2 cellular contexts compared by ENCODE assay signal in the genomic region with DNA sequence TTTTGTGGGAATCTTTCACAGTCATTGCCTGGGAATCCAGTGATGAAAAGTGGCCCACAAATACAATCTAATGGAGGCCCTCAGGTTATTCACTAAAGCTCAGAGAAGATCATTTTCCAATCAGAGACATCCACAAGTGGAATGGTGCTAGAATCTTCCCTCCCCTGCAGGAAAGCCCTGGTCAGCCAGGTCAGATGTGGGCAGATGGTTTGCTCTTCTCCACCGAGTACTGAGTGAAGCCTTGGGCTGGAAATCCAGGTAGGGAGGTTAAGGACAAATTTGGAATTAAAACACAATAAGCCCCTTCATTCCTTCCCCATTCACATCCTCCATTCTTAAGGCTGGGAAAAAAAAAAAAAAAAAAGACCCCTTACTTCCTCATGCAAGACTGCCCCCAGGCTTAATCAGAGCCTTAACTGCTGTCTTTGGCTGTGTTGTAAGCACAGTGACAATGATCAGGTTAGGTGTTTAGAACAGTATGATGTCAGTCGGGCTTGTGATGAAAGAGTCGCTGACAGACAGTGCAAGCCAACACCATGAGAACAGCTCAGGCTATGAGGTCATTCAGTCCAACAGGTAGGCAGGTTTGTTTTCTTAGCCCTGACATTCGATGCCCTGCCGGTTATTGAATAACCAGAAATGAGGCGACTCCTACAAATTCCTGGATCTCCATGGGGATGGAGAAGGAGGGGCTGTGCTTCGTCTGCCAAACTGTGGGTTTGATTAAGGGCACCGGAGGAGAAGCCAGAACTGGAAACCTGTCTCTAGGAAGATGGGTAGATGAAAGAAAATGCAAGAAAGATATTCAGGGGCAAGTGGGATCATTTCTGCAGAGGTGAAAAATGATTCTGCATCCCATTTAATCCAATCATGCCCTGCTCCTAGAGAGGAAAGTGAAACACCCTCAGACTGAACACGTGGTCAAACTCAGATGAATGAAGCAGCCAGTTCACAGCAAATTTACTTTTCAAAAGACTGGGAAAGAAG.
TF ChIP-seq lines count a peak whose summit lies in the region.

No MANE protein-coding gene starts in this region.

TF ChIP-seq in A549, 52 proteins besides CTCF, POLR2A, EP300 and RAD21:
- TF ChIP-seq, protein P1, sequence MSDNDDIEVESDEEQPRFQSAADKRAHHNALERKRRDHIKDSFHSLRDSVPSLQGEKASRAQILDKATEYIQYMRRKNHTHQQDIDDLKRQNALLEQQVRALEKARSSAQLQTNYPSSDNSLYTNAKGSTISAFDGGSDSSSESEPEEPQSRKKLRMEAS (IDR thresholded peaks at IDR 0.05), result peak; percentile 44; the same call in 1 of the 2 replicates
- no peak for TF ChIP-seq HDAC2 (IDR thresholded peaks at IDR 0.05)
- peak; percentile 58 for TF ChIP-seq JUNB (IDR thresholded peaks at IDR 0.05)
- TF ChIP-seq TP53 (CRISPR knock-in tag; IDR thresholded peaks at IDR 0.05), result no peak
- TF ChIP-seq, protein P2, sequence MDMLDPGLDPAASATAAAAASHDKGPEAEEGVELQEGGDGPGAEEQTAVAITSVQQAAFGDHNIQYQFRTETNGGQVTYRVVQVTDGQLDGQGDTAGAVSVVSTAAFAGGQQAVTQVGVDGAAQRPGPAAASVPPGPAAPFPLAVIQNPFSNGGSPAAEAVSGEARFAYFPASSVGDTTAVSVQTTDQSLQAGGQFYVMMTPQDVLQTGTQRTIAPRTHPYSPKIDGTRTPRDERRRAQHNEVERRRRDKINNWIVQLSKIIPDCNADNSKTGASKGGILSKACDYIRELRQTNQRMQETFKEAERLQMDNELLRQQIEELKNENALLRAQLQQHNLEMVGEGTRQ (IDR thresholded peaks at IDR 0.05), result peak; percentile 57; the same call in 1 of the 2 replicates
- TF ChIP-seq CEBPB (IDR thresholded peaks at IDR 0.05), result peak; percentile 56 to 66; a peak in 3 of 4 replicates
- TF ChIP-seq JUN (IDR thresholded peaks at IDR 0.05), result peak; percentile 37 to 62; a peak in 1 of 5 replicates
- TF ChIP-seq, protein P3, sequence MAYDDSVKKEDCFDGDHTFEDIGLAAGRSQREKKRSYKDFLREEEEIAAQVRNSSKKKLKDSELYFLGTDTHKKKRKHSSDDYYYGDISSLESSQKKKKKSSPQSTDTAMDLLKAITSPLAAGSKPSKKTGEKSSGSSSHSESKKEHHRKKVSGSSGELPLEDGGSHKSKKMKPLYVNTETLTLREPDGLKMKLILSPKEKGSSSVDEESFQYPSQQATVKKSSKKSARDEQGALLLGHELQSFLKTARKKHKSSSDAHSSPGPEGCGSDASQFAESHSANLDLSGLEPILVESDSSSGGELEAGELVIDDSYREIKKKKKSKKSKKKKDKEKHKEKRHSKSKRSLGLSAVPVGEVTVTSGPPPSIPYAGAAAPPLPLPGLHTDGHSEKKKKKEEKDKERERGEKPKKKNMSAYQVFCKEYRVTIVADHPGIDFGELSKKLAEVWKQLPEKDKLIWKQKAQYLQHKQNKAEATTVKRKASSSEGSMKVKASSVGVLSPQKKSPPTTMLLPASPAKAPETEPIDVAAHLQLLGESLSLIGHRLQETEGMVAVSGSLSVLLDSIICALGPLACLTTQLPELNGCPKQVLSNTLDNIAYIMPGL (CRISPR knock-in tag; IDR thresholded peaks at IDR 0.05; ENCODE audit: borderline replicate concordance), result no peak
- peak; percentile 66 for TF ChIP-seq GATA3 (IDR thresholded peaks at IDR 0.05; ENCODE audit: borderline replicate concordance)
- TF ChIP-seq CHD2 (IDR thresholded peaks at IDR 0.05; ENCODE audit: low read length, partially characterized antibody), result no peak
- TF ChIP-seq, protein P4, sequence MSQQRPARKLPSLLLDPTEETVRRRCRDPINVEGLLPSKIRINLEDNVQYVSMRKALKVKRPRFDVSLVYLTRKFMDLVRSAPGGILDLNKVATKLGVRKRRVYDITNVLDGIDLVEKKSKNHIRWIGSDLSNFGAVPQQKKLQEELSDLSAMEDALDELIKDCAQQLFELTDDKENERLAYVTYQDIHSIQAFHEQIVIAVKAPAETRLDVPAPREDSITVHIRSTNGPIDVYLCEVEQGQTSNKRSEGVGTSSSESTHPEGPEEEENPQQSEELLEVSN (IDR thresholded peaks at IDR 0.05; ENCODE audit: borderline replicate concordance, low read depth), result peak; percentile 60; the same call in 1 of the 2 replicates
- TF ChIP-seq FOSL2 (IDR thresholded peaks at IDR 0.05), result peak; percentile 32; the same call in 1 of the 2 replicates
- peak; percentile 62 for TF ChIP-seq FOSL2 (CRISPR knock-in tag; IDR thresholded peaks at IDR 0.05)
- TF ChIP-seq SMC3 (IDR thresholded peaks at IDR 0.05), result peak; percentile 26; the same call in 1 of the 3 replicates
TF ChIP-seq in A549: peak in this region for 9.

TF ChIP-seq in HepG2, 621 proteins besides CTCF, POLR2A, EP300 and RAD21 (continues in another document):
- TF ChIP-seq, protein P5, sequence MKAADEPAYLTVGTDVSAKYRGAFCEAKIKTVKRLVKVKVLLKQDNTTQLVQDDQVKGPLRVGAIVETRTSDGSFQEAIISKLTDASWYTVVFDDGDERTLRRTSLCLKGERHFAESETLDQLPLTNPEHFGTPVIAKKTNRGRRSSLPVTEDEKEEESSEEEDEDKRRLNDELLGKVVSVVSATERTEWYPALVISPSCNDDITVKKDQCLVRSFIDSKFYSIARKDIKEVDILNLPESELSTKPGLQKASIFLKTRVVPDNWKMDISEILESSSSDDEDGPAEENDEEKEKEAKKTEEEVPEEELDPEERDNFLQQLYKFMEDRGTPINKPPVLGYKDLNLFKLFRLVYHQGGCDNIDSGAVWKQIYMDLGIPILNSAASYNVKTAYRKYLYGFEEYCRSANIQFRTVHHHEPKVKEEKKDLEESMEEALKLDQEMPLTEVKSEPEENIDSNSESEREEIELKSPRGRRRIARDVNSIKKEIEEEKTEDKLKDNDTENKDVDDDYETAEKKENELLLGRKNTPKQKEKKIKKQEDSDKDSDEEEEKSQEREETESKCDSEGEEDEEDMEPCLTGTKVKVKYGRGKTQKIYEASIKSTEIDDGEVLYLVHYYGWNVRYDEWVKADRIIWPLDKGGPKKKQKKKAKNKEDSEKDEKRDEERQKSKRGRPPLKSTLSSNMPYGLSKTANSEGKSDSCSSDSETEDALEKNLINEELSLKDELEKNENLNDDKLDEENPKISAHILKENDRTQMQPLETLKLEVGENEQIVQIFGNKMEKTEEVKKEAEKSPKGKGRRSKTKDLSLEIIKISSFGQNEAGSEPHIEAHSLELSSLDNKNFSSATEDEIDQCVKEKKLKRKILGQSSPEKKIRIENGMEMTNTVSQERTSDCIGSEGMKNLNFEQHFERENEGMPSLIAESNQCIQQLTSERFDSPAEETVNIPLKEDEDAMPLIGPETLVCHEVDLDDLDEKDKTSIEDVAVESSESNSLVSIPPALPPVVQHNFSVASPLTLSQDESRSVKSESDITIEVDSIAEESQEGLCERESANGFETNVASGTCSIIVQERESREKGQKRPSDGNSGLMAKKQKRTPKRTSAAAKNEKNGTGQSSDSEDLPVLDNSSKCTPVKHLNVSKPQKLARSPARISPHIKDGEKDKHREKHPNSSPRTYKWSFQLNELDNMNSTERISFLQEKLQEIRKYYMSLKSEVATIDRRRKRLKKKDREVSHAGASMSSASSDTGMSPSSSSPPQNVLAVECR (CRISPR knock-in tag; IDR thresholded peaks at IDR 0.05; ENCODE audit: borderline replicate concordance), result peak; percentile 60; the same call in 1 of the 2 replicates
- TF ChIP-seq NR2F1 (CRISPR knock-in tag; IDR thresholded peaks at IDR 0.05), result peak; percentile 44 to 49; a peak in 2 of 4 replicates
- TF ChIP-seq SMAD3 (CRISPR knock-in tag; IDR thresholded peaks at IDR 0.05), result peak; percentile 87; the same call in 1 of the 2 replicates
- peak; percentile 88 for TF ChIP-seq MED1 (CRISPR knock-in tag; IDR thresholded peaks at IDR 0.05)
- peak; percentile 45; the same call in 1 of the 2 replicates for TF ChIP-seq ZNF34 (CRISPR knock-in tag; IDR thresholded peaks at IDR 0.05; ENCODE audit: borderline replicate concordance)
- TF ChIP-seq MIXL1 (CRISPR knock-in tag; IDR thresholded peaks at IDR 0.05), result peak; percentile 49; the same call in 1 of the 2 replicates
- peak; percentile 37; the same call in 1 of the 2 replicates for TF ChIP-seq ZBTB38 (CRISPR knock-in tag; IDR thresholded peaks at IDR 0.05)
- TF ChIP-seq MAZ (IDR thresholded peaks at IDR 0.05; ENCODE audit: borderline replicate concordance, low read depth, low read length), result 0 out of 2 replicates have a peak, but pooled peaks have one; percentile 29
- peak; percentile 66; the same call in 1 of the 2 replicates for TF ChIP-seq MAZ (CRISPR knock-in tag; IDR thresholded peaks at IDR 0.05; ENCODE audit: low read depth)
- TF ChIP-seq, protein P6, sequence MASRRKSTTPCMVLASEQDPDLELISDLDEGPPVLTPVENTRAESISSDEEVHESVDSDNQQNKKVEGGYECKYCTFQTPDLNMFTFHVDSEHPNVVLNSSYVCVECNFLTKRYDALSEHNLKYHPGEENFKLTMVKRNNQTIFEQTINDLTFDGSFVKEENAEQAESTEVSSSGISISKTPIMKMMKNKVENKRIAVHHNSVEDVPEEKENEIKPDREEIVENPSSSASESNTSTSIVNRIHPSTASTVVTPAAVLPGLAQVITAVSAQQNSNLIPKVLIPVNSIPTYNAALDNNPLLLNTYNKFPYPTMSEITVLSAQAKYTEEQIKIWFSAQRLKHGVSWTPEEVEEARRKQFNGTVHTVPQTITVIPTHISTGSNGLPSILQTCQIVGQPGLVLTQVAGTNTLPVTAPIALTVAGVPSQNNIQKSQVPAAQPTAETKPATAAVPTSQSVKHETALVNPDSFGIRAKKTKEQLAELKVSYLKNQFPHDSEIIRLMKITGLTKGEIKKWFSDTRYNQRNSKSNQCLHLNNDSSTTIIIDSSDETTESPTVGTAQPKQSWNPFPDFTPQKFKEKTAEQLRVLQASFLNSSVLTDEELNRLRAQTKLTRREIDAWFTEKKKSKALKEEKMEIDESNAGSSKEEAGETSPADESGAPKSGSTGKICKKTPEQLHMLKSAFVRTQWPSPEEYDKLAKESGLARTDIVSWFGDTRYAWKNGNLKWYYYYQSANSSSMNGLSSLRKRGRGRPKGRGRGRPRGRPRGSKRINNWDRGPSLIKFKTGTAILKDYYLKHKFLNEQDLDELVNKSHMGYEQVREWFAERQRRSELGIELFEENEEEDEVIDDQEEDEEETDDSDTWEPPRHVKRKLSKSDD (CRISPR knock-in tag; IDR thresholded peaks at IDR 0.05; ENCODE audit: low read depth), result peak; percentile 98
- TF ChIP-seq ZNF766 (CRISPR knock-in tag; IDR thresholded peaks at IDR 0.05; ENCODE audit: borderline replicate concordance), result 0 out of 2 replicates have a peak, but pooled peaks have one; percentile 53
- TF ChIP-seq, protein P7, sequence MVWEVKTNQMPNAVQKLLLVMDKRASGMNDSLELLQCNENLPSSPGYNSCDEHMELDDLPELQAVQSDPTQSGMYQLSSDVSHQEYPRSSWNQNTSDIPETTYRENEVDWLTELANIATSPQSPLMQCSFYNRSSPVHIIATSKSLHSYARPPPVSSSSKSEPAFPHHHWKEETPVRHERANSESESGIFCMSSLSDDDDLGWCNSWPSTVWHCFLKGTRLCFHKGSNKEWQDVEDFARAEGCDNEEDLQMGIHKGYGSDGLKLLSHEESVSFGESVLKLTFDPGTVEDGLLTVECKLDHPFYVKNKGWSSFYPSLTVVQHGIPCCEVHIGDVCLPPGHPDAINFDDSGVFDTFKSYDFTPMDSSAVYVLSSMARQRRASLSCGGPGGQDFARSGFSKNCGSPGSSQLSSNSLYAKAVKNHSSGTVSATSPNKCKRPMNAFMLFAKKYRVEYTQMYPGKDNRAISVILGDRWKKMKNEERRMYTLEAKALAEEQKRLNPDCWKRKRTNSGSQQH (CRISPR knock-in tag; IDR thresholded peaks at IDR 0.05; ENCODE audit: low read depth), result peak; percentile 66; the same call in 1 of the 2 replicates
- peak; percentile 69 for TF ChIP-seq RFX3 (CRISPR knock-in tag; IDR thresholded peaks at IDR 0.05)
- TF ChIP-seq CCDC6 (CRISPR knock-in tag; IDR thresholded peaks at IDR 0.05), result peak; percentile 52; the same call in 1 of the 2 replicates
- 0 out of 2 replicates have a peak, but pooled peaks have one; percentile 30 for TF ChIP-seq ZNF670 (CRISPR knock-in tag; IDR thresholded peaks at IDR 0.05; ENCODE audit: borderline replicate concordance)
- TF ChIP-seq, protein P8, sequence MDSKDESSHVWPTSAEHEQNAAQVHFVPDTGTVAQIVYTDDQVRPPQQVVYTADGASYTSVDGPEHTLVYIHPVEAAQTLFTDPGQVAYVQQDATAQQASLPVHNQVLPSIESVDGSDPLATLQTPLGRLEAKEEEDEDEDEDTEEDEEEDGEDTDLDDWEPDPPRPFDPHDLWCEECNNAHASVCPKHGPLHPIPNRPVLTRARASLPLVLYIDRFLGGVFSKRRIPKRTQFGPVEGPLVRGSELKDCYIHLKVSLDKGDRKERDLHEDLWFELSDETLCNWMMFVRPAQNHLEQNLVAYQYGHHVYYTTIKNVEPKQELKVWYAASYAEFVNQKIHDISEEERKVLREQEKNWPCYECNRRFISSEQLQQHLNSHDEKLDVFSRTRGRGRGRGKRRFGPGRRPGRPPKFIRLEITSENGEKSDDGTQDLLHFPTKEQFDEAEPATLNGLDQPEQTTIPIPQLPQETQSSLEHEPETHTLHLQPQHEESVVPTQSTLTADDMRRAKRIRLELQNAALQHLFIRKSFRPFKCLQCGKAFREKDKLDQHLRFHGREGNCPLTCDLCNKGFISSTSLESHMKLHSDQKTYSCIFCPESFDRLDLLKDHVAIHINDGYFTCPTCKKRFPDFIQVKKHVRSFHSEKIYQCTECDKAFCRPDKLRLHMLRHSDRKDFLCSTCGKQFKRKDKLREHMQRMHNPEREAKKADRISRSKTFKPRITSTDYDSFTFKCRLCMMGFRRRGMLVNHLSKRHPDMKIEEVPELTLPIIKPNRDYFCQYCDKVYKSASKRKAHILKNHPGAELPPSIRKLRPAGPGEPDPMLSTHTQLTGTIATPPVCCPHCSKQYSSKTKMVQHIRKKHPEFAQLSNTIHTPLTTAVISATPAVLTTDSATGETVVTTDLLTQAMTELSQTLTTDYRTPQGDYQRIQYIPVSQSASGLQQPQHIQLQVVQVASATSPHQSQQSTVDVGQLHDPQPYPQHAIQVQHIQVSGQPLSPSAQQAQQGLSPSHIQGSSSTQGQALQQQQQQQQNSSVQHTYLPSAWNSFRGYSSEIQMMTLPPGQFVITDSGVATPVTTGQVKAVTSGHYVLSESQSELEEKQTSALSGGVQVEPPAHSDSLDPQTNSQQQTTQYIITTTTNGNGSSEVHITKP (CRISPR knock-in tag; IDR thresholded peaks at IDR 0.05; ENCODE audit: low read depth), result peak; percentile 52; the same call in 1 of the 2 replicates
